ENCODE assay signal across 20 cellular contexts in genomic region chr12:132529899-132530298, GRCh38.
"Had no signal": no experiment of that assay in that cellular context is flagged by ENCODE, and none has a peak within 500 bp of the region (broad histone marks: within the 10 kb centered on the region; RNA-seq: fewer than 3 reads in every experiment).

No MANE protein-coding gene starts in this region.

- H3K27ac Mint-ChIP-seq: activated B cell treated with CpG ODN at 0.5 μM for 24 hours; activated CD4-positive, alpha-beta T cell treated with anti-CD3 and anti-CD28 coated beads, Interleukin-2, amount 10 ng/mL, durations not matched to agents 24 days and 14 days; activated T-helper 1 cell treated with anti-CD3 and anti-CD28 coated beads, Interleukin-12 subunit alpha, Interleukin-12 subunit beta, Interleukin-2, Interleukin-4 antibody, amounts not matched to agents 30 ng/mL and 10 ng/mL and 1 ng/mL, durations not matched to agents 14 hours and 24 hours and 36 hours; nephron; progenitor cell of endocrine pancreas; T-helper 1 cell treated with Interleukin-12 subunit alpha and Interleukin-12 subunit beta and Interleukin-4 antibody, amounts not matched to agents 30 μg/mL and 1 μg/mL, for 36 hours had no signal

- H3K27me3 Mint-ChIP-seq: activated B cell treated with CpG ODN at 0.5 μM for 24 hours; activated CD4-positive, alpha-beta T cell treated with anti-CD3 and anti-CD28 coated beads, Interleukin-2, amount 10 ng/mL, durations not matched to agents 24 days and 14 days; progenitor cell of endocrine pancreas had no signal

- H3K4me3 ChIP-seq: esophagus squamous epithelium, right atrium auricular region, skin epidermis, upper lobe of left lung had no signal

- H3K4me3 Mint-ChIP-seq: activated B cell treated with CpG ODN at 0.5 μM for 24 hours; activated CD4-positive, alpha-beta T cell treated with anti-CD3 and anti-CD28 coated beads, Interleukin-2, amount 10 ng/mL, durations not matched to agents 24 days and 14 days; activated T-helper 1 cell treated with anti-CD3 and anti-CD28 coated beads, Interleukin-12 subunit alpha, Interleukin-12 subunit beta, Interleukin-2, Interleukin-4 antibody, amounts not matched to agents 30 ng/mL and 10 ng/mL and 1 ng/mL, durations not matched to agents 14 hours and 24 hours and 36 hours; nephron; T-helper 1 cell treated with Interleukin-12 subunit alpha and Interleukin-12 subunit beta and Interleukin-4 antibody, amounts not matched to agents 30 μg/mL and 1 μg/mL, for 36 hours had no signal

- H3K9me3 ChIP-seq: esophagus squamous epithelium, right atrium auricular region, upper lobe of left lung had no signal

- H3K4me1 Mint-ChIP-seq: activated B cell treated with CpG ODN at 0.5 μM for 24 hours; activated CD4-positive, alpha-beta T cell treated with anti-CD3 and anti-CD28 coated beads, Interleukin-2, amount 10 ng/mL, durations not matched to agents 24 days and 14 days had no signal

- H3K4me1 ChIP-seq: upper lobe of left lung had no signal

- H3K27ac ChIP-seq: esophagus squamous epithelium, right atrium auricular region, skin epidermis, upper lobe of left lung had no signal

- DNase-seq: activated B cell treated with CpG ODN at 0.5 μM for 24 hours; activated CD4-positive, alpha-beta T cell treated with anti-CD3 and anti-CD28 coated beads, Interleukin-2, amount 10 ng/mL, durations not matched to agents 24 days and 14 days; activated CD8-positive, alpha-beta memory T cell treated with anti-CD3 and anti-CD28 coated beads, Interleukin-2, amount 50 U/mL, for 48 hours; activated naive CD4-positive, alpha-beta T cell treated with Interleukin-2 at 50 U/mL for 16 hours; esophagus squamous epithelium; foreskin fibroblast; head of caudate nucleus; kidney glomerular epithelial cell; mesendoderm; occipital lobe; stimulated activated CD4-positive, alpha-beta T cell treated with anti-CD3 and anti-CD28 coated beads, Interleukin-15, amount 100 ng/mL, for 24 hours; stimulated activated CD4-positive, alpha-beta T cell treated with anti-CD3 and anti-CD28 coated beads, Interleukin-4, amount 100 ng/mL, for 1 hour; stimulated activated naive CD4-positive, alpha-beta T cell had no signal

- H3K27me3 ChIP-seq: right atrium auricular region, upper lobe of left lung had no signal

- H3K9me3 Mint-ChIP-seq: activated B cell treated with CpG ODN at 0.5 μM for 24 hours; activated CD4-positive, alpha-beta T cell treated with anti-CD3 and anti-CD28 coated beads, Interleukin-2, amount 10 ng/mL, durations not matched to agents 24 days and 14 days; activated T-helper 1 cell treated with anti-CD3 and anti-CD28 coated beads, Interleukin-12 subunit alpha, Interleukin-12 subunit beta, Interleukin-2, Interleukin-4 antibody, amounts not matched to agents 30 ng/mL and 10 ng/mL and 1 ng/mL, durations not matched to agents 14 hours and 24 hours and 36 hours; T-helper 1 cell treated with Interleukin-12 subunit alpha and Interleukin-12 subunit beta and Interleukin-4 antibody, amounts not matched to agents 30 μg/mL and 1 μg/mL, for 36 hours had no signal
